In genomic region chr14:100115726-100116125, GRCh38 we compare ENCODE assay signal across 20 cellular contexts. TPM values are rescaled to one million over a fixed set of nuclear protein-coding genes. Genes with fewer than 3 reads are reported as not detected.
A peak's percentile ranks its signal among the peaks of the same experiment; 100 is the strongest.
DNase-seq lines count a peak whose midpoint lies in the region; ATAC-seq and TF ChIP-seq lines count a peak whose summit lies in the region.
"Had no signal": no experiment of that assay in that cellular context is flagged by ENCODE, and none has a peak within 500 bp of the region (broad histone marks: within the 10 kb centered on the region; RNA-seq: fewer than 3 reads in every experiment).

No MANE protein-coding gene starts in this region.

- in situ Hi-C loops in SK-MEL-5 (cut with HindIII; ENCODE audit: low pct_unique_long_range_greater_than_20kb, low sequenced_read_pairs): no loop called here

- peaks cover 96% of the 10 kb centered on the region for H3K36me3 Mint-ChIP-seq in CD4-positive, alpha-beta T cell (ENCODE audit: low read depth)
- H3K36me3 Mint-ChIP-seq in effector memory CD8-positive, alpha-beta T cell (ENCODE audit: insufficient read depth): peaks cover 87% of the 10 kb centered on the region

- peak overlapping the region; percentile 72 for H3K27ac Mint-ChIP-seq in CD4-positive, alpha-beta T cell
- H3K27ac Mint-ChIP-seq in effector memory CD8-positive, alpha-beta T cell: peak overlapping the region; percentile 44 to 83

- CTCF ChIA-PET in CD4-positive, alpha-beta T cell (lab: Charles Lee): interaction anchor here (1.3 to 3.0 kb wide), 2 partner anchors 8 to 25 kb away, joined by 3 to 10 read pairs; no protein-coding TSS in a partner anchor

- intact Hi-C loops in CD4-positive, alpha-beta T cell (cut with DNase I, micrococcal nuclease): no loop called here

- H3K4me3 Mint-ChIP-seq in CD4-positive, alpha-beta T cell: no peak overlapping the region
- no peak overlapping the region for H3K4me3 Mint-ChIP-seq in effector memory CD8-positive, alpha-beta T cell

- no peaks in the 10 kb centered on the region for H3K27me3 ChIP-seq in CD4-positive, alpha-beta T cell (ENCODE audit: control insufficient read depth, insufficient read depth, low read length)
- H3K27me3 ChIP-seq: vagina had no signal

- peak overlapping the region; percentile 33 for H3K27ac ChIP-seq in CD4-positive, alpha-beta T cell (ENCODE audit: low read depth, low read length)
- H3K27ac ChIP-seq: coronary artery, HL-60, vagina had no signal

- no peak for DNase-seq in CD4-positive, alpha-beta T cell
- DNase-seq in SK-MEL-5 (ENCODE audit: low read depth, low spot score) (peak; percentile 55), nucleus accumbens (lab: John Stamatoyannopoulos, UW) (peak in 32 of 56 donors; percentile 23 to 77 (median 50)), HUDEP-2 (lab: John Stamatoyannopoulos, UW; ENCODE audit: unreplicated experiment in 76 of 76) (no peak)
- no peak for DNase-seq in effector memory CD8-positive, alpha-beta T cell
- DNase-seq: mucosa of descending colon; MV-4-11; NCI-H2029; NCI-H524; stimulated activated CD4-positive, alpha-beta T cell treated with anti-CD3 and anti-CD28 coated beads, Interleukin-1b, Interleukin-23, amount 100 ng/mL, for 48 hours had no signal

- H3K9me3 Mint-ChIP-seq in CD4-positive, alpha-beta T cell: no peaks in the 10 kb centered on the region
- no peaks in the 10 kb centered on the region for H3K9me3 Mint-ChIP-seq in effector memory CD8-positive, alpha-beta T cell
- H3K9me3 Mint-ChIP-seq: activated T-helper 2 cell treated with anti-CD3 and anti-CD28 coated beads, Interferon-gamma antibody, Interleukin-2, Interleukin-4, amounts not matched to agents 10 μg/mL and 5 μg/mL and 100 μg/mL, durations not matched to agents 14 hours and 24 hours and 36 hours had no signal

- no peak for TF ChIP-seq CTCF in CD4-positive, alpha-beta T cell (IDR thresholded peaks at IDR 0.05)

- peaks cover 49% of the 10 kb centered on the region for H3K4me1 Mint-ChIP-seq in CD4-positive, alpha-beta T cell (ENCODE audit: low read depth)
- peaks cover 45 to 50% of the 10 kb centered on the region in 2 donors for H3K4me1 Mint-ChIP-seq in effector memory CD8-positive, alpha-beta T cell (ENCODE audit: low read depth in 2 of 2)

- no peak for ATAC-seq in CD4-positive, alpha-beta T cell (ENCODE audit: poor library complexity)
- no peak for ATAC-seq in effector memory CD8-positive, alpha-beta T cell (replicated peaks)
- ATAC-seq in HG03095 (IDR thresholded peaks at IDR 0.05; ENCODE audit: unreplicated experiment): no peak
- ATAC-seq in GM19452 (IDR thresholded peaks at IDR 0.05; ENCODE audit: unreplicated experiment): no peak
- ATAC-seq: HCT116, mucosa of descending colon, sciatic nerve had no signal

- no peaks in the 10 kb centered on the region for H3K9me3 ChIP-seq in CD4-positive, alpha-beta T cell (ENCODE audit: control insufficient read depth, low read length)
- H3K9me3 ChIP-seq: mucosa of descending colon, vagina had no signal

- POLR2A ChIA-PET in CD4-positive, alpha-beta T cell (lab: Charles Lee): interaction anchor here (1.1 to 2.2 kb wide), 4 partner anchors 10 to 47 kb away, joined by 3 to 9 read pairs (median 4); no protein-coding TSS in a partner anchor

- H3K27me3 Mint-ChIP-seq in CD4-positive, alpha-beta T cell: no peaks in the 10 kb centered on the region
- H3K27me3 Mint-ChIP-seq in effector memory CD8-positive, alpha-beta T cell: no peaks in the 10 kb centered on the region

RNA-seq across cellular contexts. Expression of gene DEGS2, which starts 43.7 kb away (rescaled TPM):
- total RNA-seq in CD4-positive, alpha-beta T cell: under 1 TPM in 1 of 2 experiments, not detected in 1; 0.11 TPM
- not detected in 2 replicates for total RNA-seq in SK-MEL-5 (2014; rRNA removed; shearing (Covaris generic))
- not detected in 2 replicates for polyA plus RNA-seq in SK-MEL-5 (2015; cell fraction: cytosol; rRNA removed)
- not detected in 2 replicates for polyA plus RNA-seq in SK-MEL-5 (2015; cell fraction: nucleus; rRNA removed)
- total RNA-seq: endothelial cell of umbilical vein had no signal
- polyA plus RNA-seq: BJ had no signal

RNA-seq across cellular contexts. Expression of gene EVL, which starts 50.5 kb away (rescaled TPM):
- total RNA-seq in CD4-positive, alpha-beta T cell: 100 to 1,000 TPM; 660 to 678 TPM
- 22.1 and 26.6 TPM in 2 replicates for total RNA-seq in SK-MEL-5 (2014; rRNA removed; shearing (Covaris generic))
- polyA plus RNA-seq in SK-MEL-5 (2015; cell fraction: cytosol; rRNA removed): 23.6 and 30.9 TPM in 2 replicates
- 141 and 149 TPM in 2 replicates for polyA plus RNA-seq in SK-MEL-5 (2015; cell fraction: nucleus; rRNA removed)

Comparison
In these comparisons a context has a peak if more than half of its experiments do, and no peak if none do; other contexts are left out.
1. DNase-seq: peak in SK-MEL-5 (single experiment) and nucleus accumbens (32 of 56); none in CD4-positive, alpha-beta T cell (0 of 10), effector memory CD8-positive, alpha-beta T cell (0 of 3) and HUDEP-2 (0 of 76).
2. RNA of gene EVL, which starts 50.5 kb away (total RNA-seq): 660 to 678 TPM in CD4-positive, alpha-beta T cell; 22.1 to 26.6 TPM in SK-MEL-5; every median in the first group is over 10 times any median in the second.